Comparison of ENCODE assay signal across 19 cellular contexts in genomic region chr3:71983694-71984093, GRCh38.
"Had no signal": no experiment of that assay in that cellular context is flagged by ENCODE, and none has a peak within 500 bp of the region (broad histone marks: within the 10 kb centered on the region; RNA-seq: fewer than 3 reads in every experiment).

No MANE protein-coding gene starts in this region.

- H3K27ac ChIP-seq: body of pancreas, left ventricle myocardium inferior, ovary, right lobe of liver had no signal

- DNase-seq: activated B cell treated with CpG ODN at 0.5 μM for 24 hours; activated CD4-positive, alpha-beta T cell treated with anti-CD3 and anti-CD28 coated beads, Interleukin-2, amount 50 U/mL, for 48 hours; amygdala; body of pancreas; central memory CD4-positive, alpha-beta T cell; effector CD8-positive, alpha-beta T cell; esophagus squamous epithelium; foreskin fibroblast; hypothalamus; kidney; left ventricle myocardium inferior; mucosa of descending colon; naive thymus-derived CD4-positive, alpha-beta T cell; ovary; right lobe of liver; stimulated activated naive CD8-positive, alpha-beta T cell treated with anti-CD3 and anti-CD28 coated beads, Interleukin-15, amount 100 ng/mL, for 72 hours; T-helper 17 cell had no signal

- H3K27me3 Mint-ChIP-seq: naive thymus-derived CD4-positive, alpha-beta T cell; type B pancreatic cell had no signal

- H3K4me3 Mint-ChIP-seq: activated B cell treated with CpG ODN at 0.5 μM for 24 hours; naive thymus-derived CD4-positive, alpha-beta T cell; stimulated activated naive CD8-positive, alpha-beta T cell treated with anti-CD3 and anti-CD28 coated beads, Interleukin-15, amount 100 ng/mL, for 72 hours; T-helper 17 cell; type B pancreatic cell had no signal

- H3K9me3 Mint-ChIP-seq: activated B cell treated with CpG ODN at 0.5 μM for 24 hours had no signal

- H3K36me3 Mint-ChIP-seq: type B pancreatic cell had no signal

- H3K4me1 ChIP-seq: body of pancreas, left ventricle myocardium inferior, right lobe of liver had no signal

- ATAC-seq: activated naive CD4-positive, alpha-beta T cell treated with anti-CD3 and anti-CD28 coated beads, Interleukin-2, amount 50 U/mL, for 72 hours; body of pancreas; mucosa of descending colon; naive thymus-derived CD4-positive, alpha-beta T cell; T-helper 17 cell had no signal

- H3K27ac Mint-ChIP-seq: activated B cell treated with CpG ODN at 0.5 μM for 24 hours, T-helper 17 cell, type B pancreatic cell had no signal

- H3K9me3 ChIP-seq: body of pancreas, esophagus squamous epithelium, left ventricle myocardium inferior, mucosa of descending colon, ovary, right lobe of liver had no signal

- H3K36me3 ChIP-seq: esophagus squamous epithelium, left ventricle myocardium inferior, ovary, right lobe of liver had no signal

- H3K27me3 ChIP-seq: body of pancreas, ovary, right lobe of liver had no signal

- H3K4me3 ChIP-seq: body of pancreas, esophagus squamous epithelium, left ventricle myocardium inferior, mucosa of descending colon, ovary, right lobe of liver had no signal
